Comparison of ENCODE assay signal across 8 cellular contexts in genomic region chr18:78396077-78396476, GRCh38.
"Had no signal": no experiment of that assay in that cellular context is flagged by ENCODE, and none has a peak within 500 bp of the region (broad histone marks: within the 10 kb centered on the region; RNA-seq: fewer than 3 reads in every experiment).

No MANE protein-coding gene starts in this region.

- H2AFZ ChIP-seq: GM23248 had no signal

- ATAC-seq: HCT116, HepG2 had no signal

- H3K36me3 ChIP-seq: HAP-1 had no signal

- H3K9me3 ChIP-seq: HAP-1 had no signal

- H3K9ac ChIP-seq: GM23248 had no signal

- H3K4me1 ChIP-seq: HAP-1 had no signal

- DNase-seq: GM23248, GOT3, H7, HFFc6 had no signal

- H3K27ac ChIP-seq: GM23248, HL-60 had no signal

- H3K4me3 ChIP-seq: GM23248, HAP-1 had no signal
